Comparison of ENCODE assay signal across 11 cellular contexts in the genomic region with DNA sequence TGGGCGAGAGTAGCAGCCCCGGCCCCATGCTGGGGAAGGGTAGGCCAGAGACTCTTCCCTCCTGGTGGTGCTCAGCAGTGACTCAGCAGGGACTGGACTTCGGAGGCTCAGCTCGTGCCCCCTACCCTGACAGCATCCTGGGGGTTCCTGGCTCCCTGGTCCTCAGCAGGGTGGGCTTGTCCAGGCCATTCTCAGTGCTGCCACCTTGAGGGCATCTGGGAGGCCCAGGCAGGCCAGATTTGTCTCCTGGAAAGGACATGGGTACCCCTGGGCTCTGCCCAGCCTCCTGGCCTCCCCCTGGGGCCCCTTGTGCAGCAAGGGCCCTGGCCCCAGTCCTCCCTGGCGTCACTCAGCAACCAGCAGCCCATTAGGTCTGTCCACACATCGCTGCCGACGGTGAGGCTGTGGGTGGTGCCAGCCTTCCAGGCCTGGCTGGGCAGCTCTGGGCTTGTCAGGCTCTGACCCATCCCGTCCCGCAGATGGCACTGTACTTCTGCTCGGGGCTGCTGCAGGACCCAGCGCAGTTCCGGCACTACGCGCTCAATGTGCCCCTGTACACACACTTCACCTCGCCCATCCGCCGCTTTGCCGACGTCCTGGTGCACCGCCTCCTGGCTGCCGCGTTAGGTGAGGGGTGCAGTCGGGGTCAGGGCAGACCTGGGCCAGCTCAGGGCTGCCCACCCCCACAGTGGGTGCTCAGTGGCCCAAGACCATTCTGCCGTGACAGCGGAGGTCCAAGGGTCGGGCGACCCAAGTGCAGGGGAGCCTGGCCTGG. TPM values are rescaled to one million over a fixed set of nuclear protein-coding genes. Genes with fewer than 3 reads are reported as not detected.
DNase-seq lines count a peak whose midpoint lies in the region; ATAC-seq and TF ChIP-seq lines count a peak whose summit lies in the region.
"Had no signal": no experiment of that assay in that cellular context is flagged by ENCODE, and none has a peak within 500 bp of the region (broad histone marks: within the 10 kb centered on the region; RNA-seq: fewer than 3 reads in every experiment).

No MANE protein-coding gene starts in this region.

- no peaks in the 10 kb centered on the region for H3K9me3 Mint-ChIP-seq in activated naive CD4-positive, alpha-beta T cell treated with anti-CD3 and anti-CD28 coated beads, Interleukin-2, amount 50 U/mL, for 24 hours
- H3K9me3 Mint-ChIP-seq: activated T-helper 1 cell treated with anti-CD3 and anti-CD28 coated beads, Interleukin-12 subunit alpha, Interleukin-12 subunit beta, Interleukin-2, Interleukin-4 antibody, amounts not matched to agents 30 ng/mL and 10 ng/mL and 1 ng/mL, durations not matched to agents 14 hours and 24 hours and 36 hours had no signal

- intact Hi-C loops in left colon (cut with DNase I, micrococcal nuclease): no loop called here

- TF ChIP-seq CTCF in AG09309 (IDR thresholded peaks at IDR 0.05; ENCODE audit: control insufficient read depth, insufficient read depth, low read depth, low read length, missing control alignments) (peak; percentile 61), GM12874 (IDR thresholded peaks at IDR 0.05; ENCODE audit: insufficient read depth, low read depth, low read length) (peak; percentile 51)

- no peaks in the 10 kb centered on the region for H3K36me3 Mint-ChIP-seq in activated naive CD4-positive, alpha-beta T cell treated with anti-CD3 and anti-CD28 coated beads, Interleukin-2, amount 50 U/mL, for 24 hours

- H3K27me3 Mint-ChIP-seq in activated naive CD4-positive, alpha-beta T cell treated with anti-CD3 and anti-CD28 coated beads, Interleukin-2, amount 50 U/mL, for 24 hours: no peaks in the 10 kb centered on the region

- no peaks in the 10 kb centered on the region for H3K4me1 Mint-ChIP-seq in activated naive CD4-positive, alpha-beta T cell treated with anti-CD3 and anti-CD28 coated beads, Interleukin-2, amount 50 U/mL, for 24 hours

- H3K4me3 ChIP-seq in AG09309 (ENCODE audit: control insufficient read depth, low read depth, low read length): no peak overlapping the region

- no peak overlapping the region for H3K4me3 Mint-ChIP-seq in activated naive CD4-positive, alpha-beta T cell treated with anti-CD3 and anti-CD28 coated beads, Interleukin-2, amount 50 U/mL, for 24 hours
- H3K4me3 Mint-ChIP-seq: activated T-helper 1 cell treated with anti-CD3 and anti-CD28 coated beads, Interleukin-12 subunit alpha, Interleukin-12 subunit beta, Interleukin-2, Interleukin-4 antibody, amounts not matched to agents 30 ng/mL and 10 ng/mL and 1 ng/mL, durations not matched to agents 14 hours and 24 hours and 36 hours had no signal

- no peak for ATAC-seq in left colon
- no peak for ATAC-seq in HG02571 (IDR thresholded peaks at IDR 0.05; ENCODE audit: unreplicated experiment)
- no peak for ATAC-seq in HG02840 (IDR thresholded peaks at IDR 0.05; ENCODE audit: low FRiP score, unreplicated experiment)
- no peak for ATAC-seq in HG03571 (IDR thresholded peaks at IDR 0.05; ENCODE audit: unreplicated experiment)

- peak overlapping the region; percentile 65 for H3K27ac Mint-ChIP-seq in activated naive CD4-positive, alpha-beta T cell treated with anti-CD3 and anti-CD28 coated beads, Interleukin-2, amount 50 U/mL, for 24 hours
- H3K27ac Mint-ChIP-seq: activated T-helper 1 cell treated with anti-CD3 and anti-CD28 coated beads, Interleukin-12 subunit alpha, Interleukin-12 subunit beta, Interleukin-2, Interleukin-4 antibody, amounts not matched to agents 30 ng/mL and 10 ng/mL and 1 ng/mL, durations not matched to agents 14 hours and 24 hours and 36 hours had no signal

- DNase-seq in AG09309 (ENCODE audit: low read depth): no peak
- peak; percentile 8 to 23 for DNase-seq in left colon
- no peak for DNase-seq in NCI-H1105 treated with DMSO at 0.1 percent for 48 hours (lab: John Stamatoyannopoulos, UW)
- DNase-seq: NCI-H510A treated with DMSO at 0.1 percent for 48 hours had no signal

RNA-seq across cellular contexts. Expression of a gene that starts 45.0 kb away (rescaled TPM):
- under 1 TPM in 1 of 2 donors, not detected in 1; 0.15 TPM for total RNA-seq in left colon
- total RNA-seq: activated T-helper 1 cell treated with anti-CD3 and anti-CD28 coated beads, Interleukin-12 subunit alpha, Interleukin-12 subunit beta, Interleukin-2, Interleukin-4 antibody, amounts not matched to agents 30 ng/mL and 10 ng/mL and 1 ng/mL, durations not matched to agents 14 hours and 24 hours and 36 hours; glomerular endothelial cell had no signal

Comparison
In these comparisons a context has a peak if more than half of its experiments do, and no peak if none do; other contexts are left out.
1. DNase-seq: peak in left colon (2 of 2); none in AG09309 (single experiment) and NCI-H1105 treated with DMSO at 0.1 percent for 48 hours (single experiment).